8 cellular contexts compared by ENCODE assay signal in genomic region chr5:42908509-42909488, GRCh38.
DNase-seq lines count a peak whose midpoint lies in the region; ATAC-seq and TF ChIP-seq lines count a peak whose summit lies in the region.

No MANE protein-coding gene starts in this region.

- peak; percentile 84 for TF ChIP-seq CTCF in colonic mucosa (IDR thresholded peaks at IDR 0.05)

- peak; percentile 93 for ATAC-seq in HG03432 (IDR thresholded peaks at IDR 0.05; ENCODE audit: unreplicated experiment)

- no peaks in the 10 kb centered on the region for H3K36me3 ChIP-seq in colonic mucosa

- intact Hi-C loops in colonic mucosa (cut with DNase I) = no loop called here

- no peak overlapping the region for H3K27ac ChIP-seq in colonic mucosa

- H3K4me1 ChIP-seq in colonic mucosa = no peaks in the 10 kb centered on the region

- peak; percentile 96 for DNase-seq in Ammon's horn (ENCODE audit: low spot score)
- DNase-seq in GM19238 (ENCODE audit: insufficient read length, low spot score) = peak; percentile 68
- peak; percentile 73 for DNase-seq in NCI-H446 treated with DMSO at 0.1 percent for 48 hours (lab: John Stamatoyannopoulos, UW)
- DNase-seq in activated CD4-positive, alpha-beta T cell treated with anti-CD3 and anti-CD28 coated beads for 24 hours (ENCODE audit: low read depth in 2 of 2) = peak; percentile 80 to 83
- DNase-seq in colonic mucosa = peak; percentile 90
- DNase-seq in kidney tubule cell (ENCODE audit: low spot score) = peak; percentile 88
- peak; percentile 78 to 80 for DNase-seq in stimulated activated CD4-positive, alpha-beta T cell treated with anti-CD3 and anti-CD28 coated beads, Interleukin-1b, Interleukin-23, amount 100 ng/mL, for 1 hour (ENCODE audit: low read depth in 2 of 2)

- peak overlapping the region in 1 of 2 donors; percentile 52 for H3K9ac ChIP-seq in colonic mucosa (ENCODE audit: low read depth in 2 of 2, low read length in 2 of 2)

- peak overlapping the region; percentile 31 for H3K4me3 ChIP-seq in colonic mucosa

- H3K27me3 ChIP-seq in colonic mucosa = no peaks in the 10 kb centered on the region

- no peaks in the 10 kb centered on the region for H3K9me3 ChIP-seq in colonic mucosa
